ENCODE assay signal across 1 cellular context in the genomic region with DNA sequence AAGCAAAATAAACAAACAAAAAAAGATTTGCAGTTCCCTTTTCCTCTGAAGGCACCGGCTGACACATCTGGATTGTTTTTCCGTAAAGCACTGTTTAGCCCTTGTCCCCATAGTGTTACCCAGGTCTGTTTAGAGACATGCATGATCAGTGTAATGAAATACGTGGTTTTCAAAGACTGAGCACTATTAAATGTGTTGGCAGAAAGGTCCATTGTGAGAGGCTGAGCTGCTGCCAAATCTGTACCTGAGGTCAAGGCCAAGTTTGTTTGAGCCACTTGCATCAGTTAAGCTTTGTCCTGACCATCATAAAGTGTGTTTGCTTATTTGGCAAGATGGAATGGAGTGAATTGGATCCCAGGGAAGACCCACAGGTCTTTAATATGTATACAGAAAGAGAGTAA.
A peak's percentile ranks its signal among the peaks of the same experiment; 100 is the strongest.
TF ChIP-seq lines count a peak whose summit lies in the region.

No MANE protein-coding gene starts in this region.

TF ChIP-seq in HepG2, 621 proteins besides CTCF, POLR2A, EP300 and RAD21 (continues in another document):
- peak; percentile 42; the same call in 1 of the 2 replicates for TF ChIP-seq RXRA (CRISPR knock-in tag; IDR thresholded peaks at IDR 0.05)
- TF ChIP-seq FOSL2 (CRISPR knock-in tag; IDR thresholded peaks at IDR 0.05): 0 out of 2 replicates have a peak, but pooled peaks have one; percentile 12
- no peak for TF ChIP-seq NRL (CRISPR knock-in tag; IDR thresholded peaks at IDR 0.05; ENCODE audit: borderline replicate concordance)
- TF ChIP-seq MLLT10 (CRISPR knock-in tag; IDR thresholded peaks at IDR 0.05): no peak
- TF ChIP-seq, protein P1, sequence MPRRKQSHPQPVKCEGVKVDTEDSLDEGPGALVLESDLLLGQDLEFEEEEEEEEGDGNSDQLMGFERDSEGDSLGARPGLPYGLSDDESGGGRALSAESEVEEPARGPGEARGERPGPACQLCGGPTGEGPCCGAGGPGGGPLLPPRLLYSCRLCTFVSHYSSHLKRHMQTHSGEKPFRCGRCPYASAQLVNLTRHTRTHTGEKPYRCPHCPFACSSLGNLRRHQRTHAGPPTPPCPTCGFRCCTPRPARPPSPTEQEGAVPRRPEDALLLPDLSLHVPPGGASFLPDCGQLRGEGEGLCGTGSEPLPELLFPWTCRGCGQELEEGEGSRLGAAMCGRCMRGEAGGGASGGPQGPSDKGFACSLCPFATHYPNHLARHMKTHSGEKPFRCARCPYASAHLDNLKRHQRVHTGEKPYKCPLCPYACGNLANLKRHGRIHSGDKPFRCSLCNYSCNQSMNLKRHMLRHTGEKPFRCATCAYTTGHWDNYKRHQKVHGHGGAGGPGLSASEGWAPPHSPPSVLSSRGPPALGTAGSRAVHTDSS (CRISPR knock-in tag; conservative IDR thresholded peaks at IDR 0.05): no peak
- TF ChIP-seq ZNF296 (CRISPR knock-in tag; conservative IDR thresholded peaks at IDR 0.05): no peak
- TF ChIP-seq ZNF619 (CRISPR knock-in tag; IDR thresholded peaks at IDR 0.05): no peak
- TF ChIP-seq, protein P2, sequence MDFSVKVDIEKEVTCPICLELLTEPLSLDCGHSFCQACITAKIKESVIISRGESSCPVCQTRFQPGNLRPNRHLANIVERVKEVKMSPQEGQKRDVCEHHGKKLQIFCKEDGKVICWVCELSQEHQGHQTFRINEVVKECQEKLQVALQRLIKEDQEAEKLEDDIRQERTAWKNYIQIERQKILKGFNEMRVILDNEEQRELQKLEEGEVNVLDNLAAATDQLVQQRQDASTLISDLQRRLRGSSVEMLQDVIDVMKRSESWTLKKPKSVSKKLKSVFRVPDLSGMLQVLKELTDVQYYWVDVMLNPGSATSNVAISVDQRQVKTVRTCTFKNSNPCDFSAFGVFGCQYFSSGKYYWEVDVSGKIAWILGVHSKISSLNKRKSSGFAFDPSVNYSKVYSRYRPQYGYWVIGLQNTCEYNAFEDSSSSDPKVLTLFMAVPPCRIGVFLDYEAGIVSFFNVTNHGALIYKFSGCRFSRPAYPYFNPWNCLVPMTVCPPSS (IDR thresholded peaks at IDR 0.05): no peak
- TF ChIP-seq SRSF9 (IDR thresholded peaks at IDR 0.05; ENCODE audit: borderline replicate concordance, insufficient read depth, low read depth, low read length, poor library complexity, severe bottlenecking): no peak
- TF ChIP-seq ZNF678 (CRISPR knock-in tag; IDR thresholded peaks at IDR 0.05): no peak
- no peak for TF ChIP-seq REXO4 (CRISPR knock-in tag; IDR thresholded peaks at IDR 0.05; ENCODE audit: borderline replicate concordance)
- TF ChIP-seq, protein P3, sequence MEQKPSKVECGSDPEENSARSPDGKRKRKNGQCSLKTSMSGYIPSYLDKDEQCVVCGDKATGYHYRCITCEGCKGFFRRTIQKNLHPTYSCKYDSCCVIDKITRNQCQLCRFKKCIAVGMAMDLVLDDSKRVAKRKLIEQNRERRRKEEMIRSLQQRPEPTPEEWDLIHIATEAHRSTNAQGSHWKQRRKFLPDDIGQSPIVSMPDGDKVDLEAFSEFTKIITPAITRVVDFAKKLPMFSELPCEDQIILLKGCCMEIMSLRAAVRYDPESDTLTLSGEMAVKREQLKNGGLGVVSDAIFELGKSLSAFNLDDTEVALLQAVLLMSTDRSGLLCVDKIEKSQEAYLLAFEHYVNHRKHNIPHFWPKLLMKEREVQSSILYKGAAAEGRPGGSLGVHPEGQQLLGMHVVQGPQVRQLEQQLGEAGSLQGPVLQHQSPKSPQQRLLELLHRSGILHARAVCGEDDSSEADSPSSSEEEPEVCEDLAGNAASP (CRISPR knock-in tag; IDR thresholded peaks at IDR 0.05; ENCODE audit: borderline replicate concordance): 0 out of 2 replicates have a peak, but pooled peaks have one; percentile 18
- peak; percentile 64 for TF ChIP-seq NR2F6 (IDR thresholded peaks at IDR 0.05)
- peak; percentile 63; the same call in 1 of the 2 replicates for TF ChIP-seq NR2F6 (CRISPR knock-in tag; IDR thresholded peaks at IDR 0.05)
- no peak for TF ChIP-seq ZNF460 (CRISPR knock-in tag; IDR thresholded peaks at IDR 0.05; ENCODE audit: borderline replicate concordance)
- TF ChIP-seq ZNF737 (CRISPR knock-in tag; IDR thresholded peaks at IDR 0.05; ENCODE audit: borderline replicate concordance): no peak
- TF ChIP-seq ZBTB34 (CRISPR knock-in tag; IDR thresholded peaks at IDR 0.05): 0 out of 2 replicates have a peak, but pooled peaks have one; percentile 49
- TF ChIP-seq RFX5 (IDR thresholded peaks at IDR 0.05; ENCODE audit: low read depth, low read length): no peak
- no peak for TF ChIP-seq ZNF44 (CRISPR knock-in tag; IDR thresholded peaks at IDR 0.05)
- no peak for TF ChIP-seq ZNF350 (CRISPR knock-in tag; IDR thresholded peaks at IDR 0.05; ENCODE audit: borderline replicate concordance, low read depth)
- no peak for TF ChIP-seq HNRNPH1 (optimal IDR thresholded peaks at IDR 0.05; ENCODE audit: low read depth, low read length)
- TF ChIP-seq ARNT (IDR thresholded peaks at IDR 0.05): no peak
- TF ChIP-seq CHD2 (IDR thresholded peaks at IDR 0.05; ENCODE audit: low read depth, low read length): no peak
- peak; percentile 44; the same call in 1 of the 2 replicates for TF ChIP-seq TARDBP (CRISPR knock-in tag; IDR thresholded peaks at IDR 0.05)
- peak; percentile 47; the same call in 1 of the 2 replicates for TF ChIP-seq FOXA3 (CRISPR knock-in tag; IDR thresholded peaks at IDR 0.05)
- peak; percentile 31; the same call in 1 of the 2 replicates for TF ChIP-seq ZMYM4 (CRISPR knock-in tag; IDR thresholded peaks at IDR 0.05)
- peak; percentile 52 for TF ChIP-seq TBL1XR1 (IDR thresholded peaks at IDR 0.05; ENCODE audit: borderline replicate concordance, low read length, partially characterized antibody)
- no peak for TF ChIP-seq ZNF597 (CRISPR knock-in tag; IDR thresholded peaks at IDR 0.05)
- TF ChIP-seq NR2C2 (CRISPR knock-in tag; IDR thresholded peaks at IDR 0.05; ENCODE audit: borderline replicate concordance): peak; percentile 62; the same call in 1 of the 2 replicates
- no peak for TF ChIP-seq U2AF2 (IDR thresholded peaks at IDR 0.05; ENCODE audit: low read depth, low read length)
- TF ChIP-seq SOX13 (IDR thresholded peaks at IDR 0.05): no peak
- peak in 1 of 2 experiments; percentile 57; a peak in 1 of 4 replicates for TF ChIP-seq SOX13 (CRISPR knock-in tag; conservative IDR thresholded peaks at IDR 0.05 in 1 of 2, IDR thresholded peaks at IDR 0.05 in 1 of 2)
- no peak for TF ChIP-seq TGIF2 (CRISPR knock-in tag; IDR thresholded peaks at IDR 0.05)
- no peak for TF ChIP-seq SAP130 (CRISPR knock-in tag; IDR thresholded peaks at IDR 0.05; ENCODE audit: low read depth)
- TF ChIP-seq U2AF1 (optimal IDR thresholded peaks at IDR 0.05; ENCODE audit: low read depth, low read length): no peak
- TF ChIP-seq TBX2 (CRISPR knock-in tag; IDR thresholded peaks at IDR 0.05; ENCODE audit: borderline replicate concordance): no peak
- TF ChIP-seq, protein P4, sequence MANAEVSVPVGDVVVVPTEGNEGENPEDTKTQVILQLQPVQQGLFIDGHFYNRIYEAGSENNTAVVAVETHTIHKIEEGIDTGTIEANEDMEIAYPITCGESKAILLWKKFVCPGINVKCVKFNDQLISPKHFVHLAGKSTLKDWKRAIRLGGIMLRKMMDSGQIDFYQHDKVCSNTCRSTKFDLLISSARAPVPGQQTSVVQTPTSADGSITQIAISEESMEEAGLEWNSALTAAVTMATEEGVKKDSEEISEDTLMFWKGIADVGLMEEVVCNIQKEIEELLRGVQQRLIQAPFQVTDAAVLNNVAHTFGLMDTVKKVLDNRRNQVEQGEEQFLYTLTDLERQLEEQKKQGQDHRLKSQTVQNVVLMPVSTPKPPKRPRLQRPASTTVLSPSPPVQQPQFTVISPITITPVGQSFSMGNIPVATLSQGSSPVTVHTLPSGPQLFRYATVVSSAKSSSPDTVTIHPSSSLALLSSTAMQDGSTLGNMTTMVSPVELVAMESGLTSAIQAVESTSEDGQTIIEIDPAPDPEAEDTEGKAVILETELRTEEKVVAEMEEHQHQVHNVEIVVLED (CRISPR knock-in tag; IDR thresholded peaks at IDR 0.05; ENCODE audit: borderline replicate concordance): no peak
- no peak for TF ChIP-seq SRSF4 (IDR thresholded peaks at IDR 0.05; ENCODE audit: low read depth, low read length, poor library complexity, severe bottlenecking)
- no peak for TF ChIP-seq SSRP1 (CRISPR knock-in tag; IDR thresholded peaks at IDR 0.05)
- TF ChIP-seq ZNF784 (CRISPR knock-in tag; IDR thresholded peaks at IDR 0.05; ENCODE audit: borderline replicate concordance): no peak
- TF ChIP-seq, protein P5, sequence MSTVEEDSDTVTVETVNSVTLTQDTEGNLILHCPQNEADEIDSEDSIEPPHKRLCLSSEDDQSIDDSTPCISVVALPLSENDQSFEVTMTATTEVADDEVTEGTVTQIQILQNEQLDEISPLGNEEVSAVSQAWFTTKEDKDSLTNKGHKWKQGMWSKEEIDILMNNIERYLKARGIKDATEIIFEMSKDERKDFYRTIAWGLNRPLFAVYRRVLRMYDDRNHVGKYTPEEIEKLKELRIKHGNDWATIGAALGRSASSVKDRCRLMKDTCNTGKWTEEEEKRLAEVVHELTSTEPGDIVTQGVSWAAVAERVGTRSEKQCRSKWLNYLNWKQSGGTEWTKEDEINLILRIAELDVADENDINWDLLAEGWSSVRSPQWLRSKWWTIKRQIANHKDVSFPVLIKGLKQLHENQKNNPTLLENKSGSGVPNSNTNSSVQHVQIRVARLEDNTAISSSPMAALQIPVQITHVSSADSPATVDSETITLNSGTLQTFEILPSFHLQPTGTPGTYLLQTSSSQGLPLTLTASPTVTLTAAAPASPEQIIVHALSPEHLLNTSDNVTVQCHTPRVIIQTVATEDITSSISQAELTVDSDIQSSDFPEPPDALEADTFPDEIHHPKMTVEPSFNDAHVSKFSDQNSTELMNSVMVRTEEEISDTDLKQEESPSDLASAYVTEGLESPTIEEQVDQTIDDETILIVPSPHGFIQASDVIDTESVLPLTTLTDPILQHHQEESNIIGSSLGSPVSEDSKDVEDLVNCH (CRISPR knock-in tag; IDR thresholded peaks at IDR 0.05): no peak
- 0 out of 2 replicates have a peak, but pooled peaks have one; percentile 19 for TF ChIP-seq KAT8 (CRISPR knock-in tag; IDR thresholded peaks at IDR 0.05)
- no peak for TF ChIP-seq ZNF580 (CRISPR knock-in tag; IDR thresholded peaks at IDR 0.05; ENCODE audit: borderline replicate concordance, low read depth)
- TF ChIP-seq NFYC (CRISPR knock-in tag; IDR thresholded peaks at IDR 0.05): no peak
- no peak for TF ChIP-seq ZNF770 (CRISPR knock-in tag; IDR thresholded peaks at IDR 0.05)
- TF ChIP-seq, protein P6, sequence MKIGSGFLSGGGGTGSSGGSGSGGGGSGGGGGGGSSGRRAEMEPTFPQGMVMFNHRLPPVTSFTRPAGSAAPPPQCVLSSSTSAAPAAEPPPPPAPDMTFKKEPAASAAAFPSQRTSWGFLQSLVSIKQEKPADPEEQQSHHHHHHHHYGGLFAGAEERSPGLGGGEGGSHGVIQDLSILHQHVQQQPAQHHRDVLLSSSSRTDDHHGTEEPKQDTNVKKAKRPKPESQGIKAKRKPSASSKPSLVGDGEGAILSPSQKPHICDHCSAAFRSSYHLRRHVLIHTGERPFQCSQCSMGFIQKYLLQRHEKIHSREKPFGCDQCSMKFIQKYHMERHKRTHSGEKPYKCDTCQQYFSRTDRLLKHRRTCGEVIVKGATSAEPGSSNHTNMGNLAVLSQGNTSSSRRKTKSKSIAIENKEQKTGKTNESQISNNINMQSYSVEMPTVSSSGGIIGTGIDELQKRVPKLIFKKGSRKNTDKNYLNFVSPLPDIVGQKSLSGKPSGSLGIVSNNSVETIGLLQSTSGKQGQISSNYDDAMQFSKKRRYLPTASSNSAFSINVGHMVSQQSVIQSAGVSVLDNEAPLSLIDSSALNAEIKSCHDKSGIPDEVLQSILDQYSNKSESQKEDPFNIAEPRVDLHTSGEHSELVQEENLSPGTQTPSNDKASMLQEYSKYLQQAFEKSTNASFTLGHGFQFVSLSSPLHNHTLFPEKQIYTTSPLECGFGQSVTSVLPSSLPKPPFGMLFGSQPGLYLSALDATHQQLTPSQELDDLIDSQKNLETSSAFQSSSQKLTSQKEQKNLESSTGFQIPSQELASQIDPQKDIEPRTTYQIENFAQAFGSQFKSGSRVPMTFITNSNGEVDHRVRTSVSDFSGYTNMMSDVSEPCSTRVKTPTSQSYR (CRISPR knock-in tag; IDR thresholded peaks at IDR 0.05; ENCODE audit: borderline replicate concordance): no peak
- no peak for TF ChIP-seq NAIF1 (CRISPR knock-in tag; IDR thresholded peaks at IDR 0.05; ENCODE audit: borderline replicate concordance)
